ENCODE assay signal across 8 cellular contexts in the genomic region with DNA sequence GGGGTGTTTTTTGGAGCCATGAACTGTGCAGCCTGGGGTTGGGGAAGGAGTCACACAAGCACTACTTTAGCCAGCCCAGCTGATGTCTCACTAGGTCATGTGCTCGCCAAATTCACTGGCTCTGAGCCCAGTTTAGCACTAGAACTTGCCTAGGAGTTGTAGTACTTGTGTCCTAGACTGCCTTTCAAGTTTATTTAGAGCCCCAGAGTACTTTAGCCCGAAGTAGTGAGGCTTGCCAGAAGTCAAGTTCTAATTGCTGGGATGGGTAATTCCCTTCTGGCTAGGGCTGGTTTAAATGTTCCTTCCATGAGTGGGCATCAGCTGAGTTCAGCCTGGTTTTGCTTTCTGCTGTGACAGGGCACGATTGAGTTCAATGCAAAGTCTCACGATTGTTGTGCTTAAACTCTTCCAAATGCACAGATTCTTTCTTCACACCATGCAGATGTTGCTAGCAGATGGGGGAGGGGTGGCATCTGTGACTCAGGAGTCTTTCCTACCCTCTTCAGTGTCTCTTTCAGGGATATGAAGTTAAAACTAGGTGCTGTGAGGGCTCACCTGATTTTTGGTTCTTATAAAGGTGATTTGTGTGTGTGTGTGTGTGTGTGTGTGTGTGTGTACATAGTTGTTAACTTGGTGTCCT.
A peak's percentile ranks its signal among the peaks of the same experiment; 100 is the strongest.
DNase-seq lines count a peak whose midpoint lies in the region; ATAC-seq and TF ChIP-seq lines count a peak whose summit lies in the region.
"Had no signal": no experiment of that assay in that cellular context is flagged by ENCODE, and none has a peak within 500 bp of the region (broad histone marks: within the 10 kb centered on the region; RNA-seq: fewer than 3 reads in every experiment).

No MANE protein-coding gene starts in this region.

- no peaks in the 10 kb centered on the region for H3K9me3 Mint-ChIP-seq in chondrocyte (ENCODE audit: low read depth)

- peak; percentile 71 for DNase-seq in LHCN-M2 (ENCODE audit: low read depth)
- no peak for DNase-seq in chondrocyte (ENCODE audit: low spot score)
- DNase-seq in left lobe of liver (ENCODE audit: low spot score), result no peak
- peak; percentile 94 to 96 for DNase-seq in tibial artery
- no peak for DNase-seq in NOMO-1 treated with dmso at 0.1 percent for 144 hours (lab: John Stamatoyannopoulos, UW; ENCODE audit: unreplicated experiment)
- no peak for DNase-seq in mesenteric fat pad (ENCODE audit: low spot score)
- DNase-seq: NCI-H1930 had no signal

- no peaks in the 10 kb centered on the region for H3K36me3 ChIP-seq in tibial artery

- H3K4me3 ChIP-seq in tibial artery, result peak overlapping the region in 1 of 2 donors; percentile 15

- TF ChIP-seq CTCF in chondrocyte (IDR thresholded peaks at IDR 0.05) (no peak), tibial artery (IDR thresholded peaks at IDR 0.05) (no peak)

- no peaks in the 10 kb centered on the region for H3K27me3 Mint-ChIP-seq in chondrocyte (ENCODE audit: low read depth)

- peaks cover 0 to 28% (median 19%) of the 10 kb centered on the region in 4 donors for H3K4me1 ChIP-seq in tibial artery

- intact Hi-C loops in tibial artery (cut with DNase I; ENCODE audit: low total_unique reads), result no loop called here

- peak overlapping the region; percentile 9 for H3K27ac Mint-ChIP-seq in chondrocyte (ENCODE audit: unreplicated experiment)

- peaks cover 19% of the 10 kb centered on the region for H3K4me1 Mint-ChIP-seq in chondrocyte (ENCODE audit: low read depth)

- no peak overlapping the region for H3K4me3 Mint-ChIP-seq in chondrocyte (ENCODE audit: unreplicated experiment)

- H3K27ac ChIP-seq in tibial artery, result peak overlapping the region; percentile 67 to 78

- H3K27me3 ChIP-seq in tibial artery, result no peaks in the 10 kb centered on the region

- peak; percentile 67 for ATAC-seq in left lobe of liver
- no peak for ATAC-seq in GM21786 (IDR thresholded peaks at IDR 0.05; ENCODE audit: unreplicated experiment)

- no peaks in the 10 kb centered on the region for H3K9me3 ChIP-seq in tibial artery

- no peaks in the 10 kb centered on the region for H3K36me3 Mint-ChIP-seq in chondrocyte (ENCODE audit: low read depth)

Comparison
In these comparisons a context has a peak if more than half of its experiments do, and no peak if none do; other contexts are left out.
1. DNase-seq: peak in LHCN-M2 (single experiment) and tibial artery (2 of 2); none in chondrocyte (single experiment), left lobe of liver (single experiment), NOMO-1 treated with dmso at 0.1 percent for 144 hours (single experiment) and mesenteric fat pad (single experiment).